In the genomic region with DNA sequence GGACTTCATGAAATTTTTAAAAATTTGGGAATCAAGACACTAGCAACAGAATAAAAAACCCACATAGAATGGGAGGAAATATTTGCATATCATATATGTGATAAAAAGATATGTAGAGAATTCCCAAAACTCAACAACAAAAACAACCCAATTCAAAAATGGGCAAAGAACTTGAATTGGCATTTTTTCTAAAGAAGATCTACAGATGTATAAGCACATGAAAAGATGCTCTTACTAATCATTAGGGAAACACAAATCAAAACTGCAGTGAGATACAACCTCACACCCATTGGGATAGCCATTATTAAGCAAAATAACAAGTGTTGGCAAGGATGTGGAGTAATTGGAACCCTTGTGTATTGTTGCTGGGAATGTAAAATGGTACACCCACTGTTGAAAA, we compare ENCODE assay signal across 30 cellular contexts. TPM values are rescaled to one million over a fixed set of nuclear protein-coding genes. Genes with fewer than 3 reads are reported as not detected.
"Had no signal": no experiment of that assay in that cellular context is flagged by ENCODE, and none has a peak within 500 bp of the region (broad histone marks: within the 10 kb centered on the region; RNA-seq: fewer than 3 reads in every experiment).

No MANE protein-coding gene starts in this region.

- H3K9me3 ChIP-seq: testis, thoracic aorta, thyroid gland, tibial artery, upper lobe of left lung, upper lobe of right lung, uterus, vagina had no signal

- DNase-seq: stimulated activated CD4-positive, alpha-beta T cell treated with anti-CD3 and anti-CD28 coated beads, Interleukin-2, amount 100 ng/mL, for 48 hours; stimulated activated CD4-positive, alpha-beta T cell treated with anti-CD3 and anti-CD28 coated beads, Interleukin-4, amount 100 ng/mL, for 1 hour; stimulated activated CD4-positive, alpha-beta T cell treated with anti-CD3 and anti-CD28 coated beads, Interleukin-4, amount 100 ng/mL, for 24 hours; stimulated activated CD4-positive, alpha-beta T cell treated with anti-CD3 and anti-CD28 coated beads, Interleukin-4, amount 100 ng/mL, for 4 hours; stimulated activated CD8-positive, alpha-beta memory T cell treated with anti-CD3 and anti-CD28 coated beads, Interleukin-4, amount 100 ng/mL, for 48 hours; stimulated activated naive B cell treated with anti-CD40 and anti-IgM and Interleukin-4, amounts not matched to agents 10 μg/mL and 1 μg/mL and 100 μg/mL, for 72 hours; stimulated activated naive CD4-positive, alpha-beta T cell; stimulated activated naive CD4-positive, alpha-beta T cell treated with Interleukin-2 at 50 U/mL for 16 hours; stimulated activated naive CD8-positive, alpha-beta T cell treated with anti-CD3 and anti-CD28 coated beads, Interleukin-15, amount 100 ng/mL, for 72 hours; stimulated activated naive CD8-positive, alpha-beta T cell treated with anti-CD3 and anti-CD28 coated beads, Interleukin-15, Interleukin-2, amounts not matched to agents 100 U/mL and 50 U/mL, for 24 hours; stomach; substantia nigra; testis; thyroid gland; tibial artery; transverse colon; trophoblast cell; upper lobe of left lung; upper lobe of right lung; uterus had no signal

- ATAC-seq: stimulated activated effector memory CD8-positive, alpha-beta T cell treated with anti-CD3 and anti-CD28 coated beads, Interleukin-12 subunit alpha, Interleukin-12 subunit beta, amount 100 ng/mL, for 72 hours; stimulated activated memory B cell treated with anti-CD40 and anti-IgM and Interleukin-4, amounts not matched to agents 10 μg/mL and 1 μg/mL and 100 μg/mL, for 72 hours; stimulated activated naive B cell treated with anti-CD40 and anti-IgM and Interleukin-4, amounts not matched to agents 10 μg/mL and 1 μg/mL and 100 μg/mL, for 72 hours; stimulated activated naive CD8-positive, alpha-beta T cell treated with anti-CD3 and anti-CD28 coated beads, Interleukin-15, amount 100 ng/mL, for 72 hours; stimulated activated naive CD8-positive, alpha-beta T cell treated with anti-CD3 and anti-CD28 coated beads, Interleukin-15, Interleukin-2, amounts not matched to agents 100 U/mL and 50 U/mL, for 24 hours; upper lobe of right lung had no signal

- FAIRE-seq: urothelium cell line had no signal

- H3K4me1 ChIP-seq: stomach, suprapubic skin, testis, tibial artery, tibial nerve, transverse colon, upper lobe of left lung, upper lobe of right lung, uterus, vagina had no signal

- H3K36me3 ChIP-seq: suprapubic skin, thoracic aorta, thyroid gland, tibial artery, transverse colon, upper lobe of left lung, upper lobe of right lung, uterus, vagina had no signal

- H3K27ac ChIP-seq: stomach, suprapubic skin, testis, thoracic aorta, thyroid gland, tibial artery, tibial nerve, transverse colon, upper lobe of left lung, upper lobe of right lung, uterus, vagina had no signal

- H3K27me3 ChIP-seq: stomach, suprapubic skin, testis, thyroid gland, tibial artery, tibial nerve, transverse colon, upper lobe of left lung, upper lobe of right lung, uterus, vagina had no signal

- H3K4me3 ChIP-seq: stomach, suprapubic skin, testis, thoracic aorta, thyroid gland, tibial artery, tibial nerve, transverse colon, upper lobe of left lung, upper lobe of right lung, uterus, vagina had no signal

RNA-seq across cellular contexts. Expression of gene LCTL, which starts 10.1 kb away (rescaled TPM):
- total RNA-seq: stomach, subcutaneous adipose tissue, thoracic aorta, thyroid gland, transverse colon, upper lobe of left lung, upper lobe of right lung, ureter, urinary bladder, uterus, vagina had no signal
- polyA plus RNA-seq: stomach, urinary bladder had no signal
